6 cellular contexts compared by ENCODE assay signal in the genomic region with DNA sequence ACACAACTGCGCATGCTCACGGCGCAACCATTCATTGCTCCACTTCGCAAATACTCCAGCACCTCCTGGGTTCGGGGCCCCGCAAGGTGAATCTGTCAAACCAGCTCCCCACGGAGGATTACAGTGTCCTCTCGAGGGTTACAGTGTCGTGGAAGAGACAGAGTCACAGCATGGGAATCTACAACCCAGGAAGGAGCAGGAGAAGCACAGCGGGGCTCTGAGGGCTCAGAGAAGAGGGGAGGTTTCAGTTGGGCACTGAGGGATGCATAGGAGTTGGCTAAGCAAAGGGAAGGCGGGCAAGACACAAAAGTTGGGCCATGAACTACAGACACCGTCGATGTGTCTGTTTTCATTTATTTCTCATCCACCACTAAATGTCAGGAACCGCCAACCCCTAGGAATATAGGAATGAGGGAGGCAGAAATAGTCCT. TPM values are rescaled to one million over a fixed set of nuclear protein-coding genes. Genes with fewer than 3 reads are reported as not detected.
DNase-seq lines count a peak whose midpoint lies in the region; ATAC-seq lines count a peak whose summit lies in the region.

No MANE protein-coding gene starts in this region.

- H3K27me3 ChIP-seq in naive thymus-derived CD4-positive, alpha-beta T cell (ENCODE audit: control insufficient read depth in 2 of 2, insufficient read depth in 2 of 2, low read length in 2 of 2): no peaks in the 10 kb centered on the region

- peaks cover 0 to 28% (median 0%) of the 10 kb centered on the region in 3 experiments for H3K36me3 ChIP-seq in naive thymus-derived CD4-positive, alpha-beta T cell (ENCODE audit: control insufficient read depth in 2 of 3, insufficient read depth in 3 of 3, low read length in 3 of 3)

- peak overlapping the region; percentile 81 for H3K4me3 ChIP-seq in naive thymus-derived CD4-positive, alpha-beta T cell (ENCODE audit: low read length)

- H3K4me1 ChIP-seq in naive thymus-derived CD4-positive, alpha-beta T cell (ENCODE audit: control insufficient read depth in 2 of 2, insufficient read depth in 2 of 2, low read length in 2 of 2): peaks cover 8 to 12% of the 10 kb centered on the region in 2 donors

- POLR2A ChIA-PET in naive thymus-derived CD4-positive, alpha-beta T cell (lab: Charles Lee): interaction anchor here (1.0 to 2.2 kb wide), 8 partner anchors 19 to 85 kb away, joined by 3 to 11 read pairs (median 4); a partner anchor contains a TSS

- intact Hi-C loops in naive thymus-derived CD4-positive, alpha-beta T cell (cut with micrococcal nuclease): loop anchor here (1.0 to 2.0 kb wide), 7 partner anchors 21 to 343 kb away; a partner anchor contains a TSS

- no peaks in the 10 kb centered on the region for H3K9me3 ChIP-seq in naive thymus-derived CD4-positive, alpha-beta T cell (ENCODE audit: control insufficient read depth in 2 of 3, low read length in 3 of 3)

- no peaks in the 10 kb centered on the region for H3K27me3 Mint-ChIP-seq in naive thymus-derived CD4-positive, alpha-beta T cell

- peak; percentile 47 for DNase-seq in activated gamma-delta T cell treated with anti-CD3 and anti-CD28 coated beads, Interleukin-2, amount 50 U/mL, for 16 hours (ENCODE audit: low read depth)
- DNase-seq in naive thymus-derived CD4-positive, alpha-beta T cell: peak in 1 of 9 donors; percentile 49
- DNase-seq in DMS 273 (lab: John Stamatoyannopoulos, UW; ENCODE audit: unreplicated experiment) (no peak), GM03348 (ENCODE audit: low spot score) (no peak)

- CTCF ChIA-PET in naive thymus-derived CD4-positive, alpha-beta T cell (lab: Charles Lee): no interaction called here

- H3K27ac ChIP-seq in naive thymus-derived CD4-positive, alpha-beta T cell (ENCODE audit: low read depth, low read length): peak overlapping the region; percentile 98

- peaks cover 0 to 13% (median 7%) of the 10 kb centered on the region in 5 donors for H3K36me3 Mint-ChIP-seq in naive thymus-derived CD4-positive, alpha-beta T cell

- H3K27ac Mint-ChIP-seq in naive thymus-derived CD4-positive, alpha-beta T cell: peak overlapping the region; percentile 95 to 99 (median 97)

- peaks cover 20 to 27% (median 25%) of the 10 kb centered on the region in 7 donors for H3K4me1 Mint-ChIP-seq in naive thymus-derived CD4-positive, alpha-beta T cell

- ATAC-seq in HG03565 (IDR thresholded peaks at IDR 0.05; ENCODE audit: unreplicated experiment) (peak; percentile 34), HG02571 (IDR thresholded peaks at IDR 0.05; ENCODE audit: unreplicated experiment) (no peak)
- ATAC-seq in naive thymus-derived CD4-positive, alpha-beta T cell: no peak

- H3K9me3 Mint-ChIP-seq in naive thymus-derived CD4-positive, alpha-beta T cell: no peaks in the 10 kb centered on the region

- peak overlapping the region; percentile 90 to 95 (median 94) for H3K4me3 Mint-ChIP-seq in naive thymus-derived CD4-positive, alpha-beta T cell

RNA-seq across cellular contexts. Expression of a gene that starts 1.0 kb away (rescaled TPM):
- total RNA-seq in naive thymus-derived CD4-positive, alpha-beta T cell: 10 to 100 TPM; 51.5 to 71.6 (median 61.3) TPM
- 10 to 100 TPM; 17.9 to 33.3 TPM for polyA plus RNA-seq in naive thymus-derived CD4-positive, alpha-beta T cell

RNA-seq across cellular contexts. Expression of a gene that starts 18.3 kb away (rescaled TPM):
- 1 to 10 TPM; 1.8 to 4.0 (median 2.8) TPM for total RNA-seq in naive thymus-derived CD4-positive, alpha-beta T cell
- under 1 TPM; 0.60 to 0.91 TPM for polyA plus RNA-seq in naive thymus-derived CD4-positive, alpha-beta T cell

RNA-seq across cellular contexts. Expression of a gene that starts 21.4 kb away (rescaled TPM):
- 10 to 100 TPM; 33.6 to 90.1 (median 72.9) TPM for total RNA-seq in naive thymus-derived CD4-positive, alpha-beta T cell
- polyA plus RNA-seq in naive thymus-derived CD4-positive, alpha-beta T cell: 100 to 1,000 TPM; 129 to 142 TPM

RNA-seq across cellular contexts. Expression of a gene that starts 30.6 kb away (rescaled TPM):
- 100 to 1,000 TPM; 142 to 276 (median 152) TPM for total RNA-seq in naive thymus-derived CD4-positive, alpha-beta T cell
- polyA plus RNA-seq in naive thymus-derived CD4-positive, alpha-beta T cell: 10 to 100 TPM; 12.5 to 20.9 TPM

RNA-seq across cellular contexts. Expression of a gene that starts 32.7 kb away (rescaled TPM):
- 100 to 1,000 TPM in 1 of 5 experiments, 10 to 100 TPM in 4; 53.2 to 129 (median 75.9) TPM for total RNA-seq in naive thymus-derived CD4-positive, alpha-beta T cell
- polyA plus RNA-seq in naive thymus-derived CD4-positive, alpha-beta T cell: 100 to 1,000 TPM; 156 to 196 TPM
